ENCODE assay signal across 14 cellular contexts in genomic region chr6:157066781-157067491, GRCh38.
DNase-seq lines count a peak whose midpoint lies in the region; ATAC-seq and TF ChIP-seq lines count a peak whose summit lies in the region.
"Had no signal": no experiment of that assay in that cellular context is flagged by ENCODE, and none has a peak within 500 bp of the region (broad histone marks: within the 10 kb centered on the region; RNA-seq: fewer than 3 reads in every experiment).

No MANE protein-coding gene starts in this region.

- ATAC-seq in Panc1 (no peak), sciatic nerve (peak; percentile 22)
- no peak for ATAC-seq in CD4-positive, alpha-beta T cell (ENCODE audit: poor library complexity)
- ATAC-seq: left lung had no signal

- H3K36me3 Mint-ChIP-seq in activated T-cell treated with anti-CD3 and anti-CD28 coated beads, Interleukin-2, amount 50 U/mL, for 24 hours (ENCODE audit: low read depth): peaks cover 21% of the 10 kb centered on the region
- H3K36me3 Mint-ChIP-seq in dendritic cell treated with granulocyte-macrophage colony-stimulating factor and Interleukin-4, amounts not matched to agents 40 ng/mL and 50 ng/mL, for 4 days (ENCODE audit: low read depth): no peaks in the 10 kb centered on the region
- H3K36me3 Mint-ChIP-seq in CD4-positive, alpha-beta T cell (ENCODE audit: low read depth): peaks cover 5% of the 10 kb centered on the region

- no peak overlapping the region for H3K4me3 Mint-ChIP-seq in activated T-cell treated with anti-CD3 and anti-CD28 coated beads, Interleukin-2, amount 50 U/mL, for 24 hours
- H3K4me3 Mint-ChIP-seq in dendritic cell treated with granulocyte-macrophage colony-stimulating factor and Interleukin-4, amounts not matched to agents 40 ng/mL and 50 ng/mL, for 4 days: no peak overlapping the region
- H3K4me3 Mint-ChIP-seq in CD4-positive, alpha-beta T cell: no peak overlapping the region

- no peaks in the 10 kb centered on the region for H3K27me3 Mint-ChIP-seq in activated T-cell treated with anti-CD3 and anti-CD28 coated beads, Interleukin-2, amount 50 U/mL, for 24 hours
- H3K27me3 Mint-ChIP-seq in dendritic cell treated with granulocyte-macrophage colony-stimulating factor and Interleukin-4, amounts not matched to agents 40 ng/mL and 50 ng/mL, for 4 days: no peaks in the 10 kb centered on the region
- H3K27me3 Mint-ChIP-seq in CD4-positive, alpha-beta T cell: no peaks in the 10 kb centered on the region

- intact Hi-C loops in Panc1 (cut with micrococcal nuclease; ENCODE audit: unreplicated experiment) (no loop called here), sciatic nerve (cut with DNase I) (no loop called here)
- intact Hi-C loops in dendritic cell treated with granulocyte-macrophage colony-stimulating factor and Interleukin-4, amounts not matched to agents 40 ng/mL and 50 ng/mL, for 4 days (cut with micrococcal nuclease): no loop called here
- intact Hi-C loops in CD4-positive, alpha-beta T cell (cut with DNase I, micrococcal nuclease): no loop called here

- in situ Hi-C loops in Panc1 (cut with HindIII; ENCODE audit: low pct_unique_long_range_greater_than_20kb, low sequenced_read_pairs): no loop called here

- no peaks in the 10 kb centered on the region for H3K9me3 Mint-ChIP-seq in activated T-cell treated with anti-CD3 and anti-CD28 coated beads, Interleukin-2, amount 50 U/mL, for 24 hours
- no peaks in the 10 kb centered on the region for H3K9me3 Mint-ChIP-seq in dendritic cell treated with granulocyte-macrophage colony-stimulating factor and Interleukin-4, amounts not matched to agents 40 ng/mL and 50 ng/mL, for 4 days
- no peaks in the 10 kb centered on the region for H3K9me3 Mint-ChIP-seq in CD4-positive, alpha-beta T cell

- peak overlapping the region; percentile 13; the same call in 1 of the 2 replicates for H3K27ac ChIP-seq in Panc1 (ENCODE audit: low read length)
- H3K27ac ChIP-seq in CD4-positive, alpha-beta T cell (ENCODE audit: low read depth, low read length): no peak overlapping the region
- H3K27ac ChIP-seq: left lung had no signal

- POLR2A ChIA-PET in Panc1 (lab: Charles Lee): no interaction called here
- POLR2A ChIA-PET in CD4-positive, alpha-beta T cell (lab: Charles Lee): interaction anchor here (1.0 kb wide), 1 partner anchor 13 kb away, joined by 3 read pairs; no protein-coding TSS in a partner anchor

- no peak overlapping the region for H3K4me3 ChIP-seq in Panc1 (ENCODE audit: low read depth in 2 of 2, low read length in 2 of 2)
- H3K4me3 ChIP-seq: left lung had no signal

- no TSS peak for BruUV-seq in Panc1 (replicated peaks; lab: Mats Ljungman, UMichigan)

- no peaks in the 10 kb centered on the region for H3K9me3 ChIP-seq in Panc1 (ENCODE audit: control insufficient read depth, insufficient read depth, low read depth, low read length)
- no peaks in the 10 kb centered on the region for H3K9me3 ChIP-seq in CD4-positive, alpha-beta T cell (ENCODE audit: control insufficient read depth, low read length)
- H3K9me3 ChIP-seq: left lung had no signal

- CTCF ChIA-PET in Panc1 (lab: Charles Lee): no interaction called here
- CTCF ChIA-PET in CD4-positive, alpha-beta T cell (lab: Charles Lee): interaction anchor here (0.6 kb wide), 2 partner anchors 57 to 827 kb away, joined by 3 read pairs; no protein-coding TSS in a partner anchor

- DNase-seq in activated T-cell treated with anti-CD3 and anti-CD28 coated beads, Interleukin-2, amount 50 U/mL, for 24 hours: no peak
- DNase-seq in activated T-cell treated with anti-CD3 and anti-CD28 coated beads, Interleukin-2, amount 50 U/mL, for 48 hours: no peak
- no peak for DNase-seq in Panc1 (ENCODE audit: low read depth, low spot score)
- no peak for DNase-seq in sciatic nerve (ENCODE audit: low spot score)
- no peak for DNase-seq in CD4-positive, alpha-beta T cell
- no peak for DNase-seq in NCI-H69 (lab: John Stamatoyannopoulos, UW)
- DNase-seq in NCI-H82 (lab: John Stamatoyannopoulos, UW): no peak
- DNase-seq: activated T-cell treated with anti-CD3 and anti-CD28 coated beads for 4 hours; DMS53; effector memory CD4-positive, alpha-beta T cell; left lung; occipital lobe; T-helper 9 cell had no signal

- no peak for TF ChIP-seq CTCF in Panc1 (IDR thresholded peaks at IDR 0.05)
- no peak for TF ChIP-seq CTCF in CD4-positive, alpha-beta T cell (IDR thresholded peaks at IDR 0.05)

- H3K27me3 ChIP-seq in Panc1 (ENCODE audit: control insufficient read depth, insufficient read depth, low read length): no peaks in the 10 kb centered on the region
- no peaks in the 10 kb centered on the region for H3K27me3 ChIP-seq in CD4-positive, alpha-beta T cell (ENCODE audit: control insufficient read depth, insufficient read depth, low read length)
- H3K27me3 ChIP-seq: left lung had no signal

- H3K27ac Mint-ChIP-seq in activated T-cell treated with anti-CD3 and anti-CD28 coated beads, Interleukin-2, amount 50 U/mL, for 24 hours: peak overlapping the region; percentile 45
- peak overlapping the region; percentile 72 for H3K27ac Mint-ChIP-seq in dendritic cell treated with granulocyte-macrophage colony-stimulating factor and Interleukin-4, amounts not matched to agents 40 ng/mL and 50 ng/mL, for 4 days
- no peak overlapping the region for H3K27ac Mint-ChIP-seq in CD4-positive, alpha-beta T cell

- H3K4me1 Mint-ChIP-seq in activated T-cell treated with anti-CD3 and anti-CD28 coated beads, Interleukin-2, amount 50 U/mL, for 24 hours (ENCODE audit: low read depth): peaks cover 78% of the 10 kb centered on the region
- H3K4me1 Mint-ChIP-seq in dendritic cell treated with granulocyte-macrophage colony-stimulating factor and Interleukin-4, amounts not matched to agents 40 ng/mL and 50 ng/mL, for 4 days (ENCODE audit: low read depth): peaks cover 37% of the 10 kb centered on the region
- peaks cover 70% of the 10 kb centered on the region for H3K4me1 Mint-ChIP-seq in CD4-positive, alpha-beta T cell (ENCODE audit: low read depth)

- H3K36me3 ChIP-seq in Panc1 (ENCODE audit: control insufficient read depth, insufficient read depth, low read length): no peaks in the 10 kb centered on the region
- H3K36me3 ChIP-seq: left lung had no signal

- H3K4me1 ChIP-seq in Panc1 (ENCODE audit: control insufficient read depth, insufficient read depth, low read length): peaks cover 58% of the 10 kb centered on the region
